In genomic region chr19:43354305-43354627, GRCh38 we compare ENCODE assay signal across 1 cellular context.
TF ChIP-seq lines count a peak whose summit lies in the region.

No MANE protein-coding gene starts in this region.

TF ChIP-seq in SK-N-SH, 30 proteins besides CTCF, POLR2A, EP300 and RAD21 (continued from another document):
- TF ChIP-seq, protein P1, sequence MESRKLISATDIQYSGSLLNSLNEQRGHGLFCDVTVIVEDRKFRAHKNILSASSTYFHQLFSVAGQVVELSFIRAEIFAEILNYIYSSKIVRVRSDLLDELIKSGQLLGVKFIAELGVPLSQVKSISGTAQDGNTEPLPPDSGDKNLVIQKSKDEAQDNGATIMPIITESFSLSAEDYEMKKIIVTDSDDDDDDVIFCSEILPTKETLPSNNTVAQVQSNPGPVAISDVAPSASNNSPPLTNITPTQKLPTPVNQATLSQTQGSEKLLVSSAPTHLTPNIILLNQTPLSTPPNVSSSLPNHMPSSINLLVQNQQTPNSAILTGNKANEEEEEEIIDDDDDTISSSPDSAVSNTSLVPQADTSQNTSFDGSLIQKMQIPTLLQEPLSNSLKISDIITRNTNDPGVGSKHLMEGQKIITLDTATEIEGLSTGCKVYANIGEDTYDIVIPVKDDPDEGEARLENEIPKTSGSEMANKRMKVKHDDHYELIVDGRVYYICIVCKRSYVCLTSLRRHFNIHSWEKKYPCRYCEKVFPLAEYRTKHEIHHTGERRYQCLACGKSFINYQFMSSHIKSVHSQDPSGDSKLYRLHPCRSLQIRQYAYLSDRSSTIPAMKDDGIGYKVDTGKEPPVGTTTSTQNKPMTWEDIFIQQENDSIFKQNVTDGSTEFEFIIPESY (IDR thresholded peaks at IDR 0.05; ENCODE audit: borderline replicate concordance, low read depth) = no peak
- TF ChIP-seq TCF12 (IDR thresholded peaks at IDR 0.05) (no peak), RFX5 (IDR thresholded peaks at IDR 0.05; ENCODE audit: low read length) (no peak), NRF1 (IDR thresholded peaks at IDR 0.05; ENCODE audit: low read depth, low read length) (no peak), FOXJ3 (CRISPR knock-in tag; IDR thresholded peaks at IDR 0.05) (no peak), TEAD4 (IDR thresholded peaks at IDR 0.05; ENCODE audit: borderline replicate concordance, insufficient read depth) (no peak), SMC3 (IDR thresholded peaks at IDR 0.05; ENCODE audit: low read depth, low read length) (no peak)
- TF ChIP-seq, protein P2, sequence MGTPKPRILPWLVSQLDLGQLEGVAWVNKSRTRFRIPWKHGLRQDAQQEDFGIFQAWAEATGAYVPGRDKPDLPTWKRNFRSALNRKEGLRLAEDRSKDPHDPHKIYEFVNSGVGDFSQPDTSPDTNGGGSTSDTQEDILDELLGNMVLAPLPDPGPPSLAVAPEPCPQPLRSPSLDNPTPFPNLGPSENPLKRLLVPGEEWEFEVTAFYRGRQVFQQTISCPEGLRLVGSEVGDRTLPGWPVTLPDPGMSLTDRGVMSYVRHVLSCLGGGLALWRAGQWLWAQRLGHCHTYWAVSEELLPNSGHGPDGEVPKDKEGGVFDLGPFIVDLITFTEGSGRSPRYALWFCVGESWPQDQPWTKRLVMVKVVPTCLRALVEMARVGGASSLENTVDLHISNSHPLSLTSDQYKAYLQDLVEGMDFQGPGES (IDR thresholded peaks at IDR 0.05; ENCODE audit: low read depth, low read length) = no peak
- TF ChIP-seq, protein P3, sequence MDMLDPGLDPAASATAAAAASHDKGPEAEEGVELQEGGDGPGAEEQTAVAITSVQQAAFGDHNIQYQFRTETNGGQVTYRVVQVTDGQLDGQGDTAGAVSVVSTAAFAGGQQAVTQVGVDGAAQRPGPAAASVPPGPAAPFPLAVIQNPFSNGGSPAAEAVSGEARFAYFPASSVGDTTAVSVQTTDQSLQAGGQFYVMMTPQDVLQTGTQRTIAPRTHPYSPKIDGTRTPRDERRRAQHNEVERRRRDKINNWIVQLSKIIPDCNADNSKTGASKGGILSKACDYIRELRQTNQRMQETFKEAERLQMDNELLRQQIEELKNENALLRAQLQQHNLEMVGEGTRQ (IDR thresholded peaks at IDR 0.05; ENCODE audit: borderline replicate concordance, low read depth, low read length) = no peak
